Comparison of ENCODE assay signal across 8 cellular contexts in genomic region chrX:15334561-15334960, GRCh38. TPM values are rescaled to one million over a fixed set of nuclear protein-coding genes. Genes with fewer than 3 reads are reported as not detected.
A peak's percentile ranks its signal among the peaks of the same experiment; 100 is the strongest.
DNase-seq lines count a peak whose midpoint lies in the region; ATAC-seq and TF ChIP-seq lines count a peak whose summit lies in the region.

No MANE protein-coding gene starts in this region.

- TF ChIP-seq CTCF in astrocyte of the cerebellum (IDR thresholded peaks at IDR 0.05; ENCODE audit: low read depth, low read length, missing control alignments) = no peak
- no peak for TF ChIP-seq CTCF in right lobe of liver (IDR thresholded peaks at IDR 0.05)
- TF ChIP-seq CTCF in upper lobe of left lung (IDR thresholded peaks at IDR 0.05) = no peak

- no peak for TF ChIP-seq POLR2A in right lobe of liver (IDR thresholded peaks at IDR 0.05)
- no peak for TF ChIP-seq POLR2A in upper lobe of left lung (IDR thresholded peaks at IDR 0.05)

- in situ Hi-C loops in astrocyte of the cerebellum (cut with HindIII; ENCODE audit: low sequenced_read_pairs) = loop anchor here (5.0 kb wide), 1 partner anchor 38 kb away; no protein-coding TSS in a partner anchor

- peak; percentile 21 for DNase-seq in HPDE6-E6E7 (ENCODE audit: extremely low spot score)
- no peak for DNase-seq in astrocyte of the cerebellum (ENCODE audit: low read depth)
- DNase-seq in right lobe of liver = no peak
- DNase-seq in upper lobe of left lung = no peak
- DNase-seq in NCI-H446 (lab: John Stamatoyannopoulos, UW) = no peak
- DNase-seq in HuH-7.5 (ENCODE audit: low spot score) = no peak
- DNase-seq in NCI-H1105 treated with DMSO at 0.1 percent for 48 hours (lab: John Stamatoyannopoulos, UW) = no peak

- H3K36me3 ChIP-seq in BLaER1 (peaks cover 9% of the 10 kb centered on the region), right lobe of liver (no peaks in the 10 kb centered on the region), upper lobe of left lung (peaks cover 0 to 13% (median 2%) of the 10 kb centered on the region in 4 donors)

- no peak overlapping the region for H3K27ac ChIP-seq in BLaER1
- H3K27ac ChIP-seq in right lobe of liver = peak overlapping the region; percentile 71 to 88 (median 82)
- peak overlapping the region; percentile 68 to 96 (median 88) for H3K27ac ChIP-seq in upper lobe of left lung

- no peak for TF ChIP-seq EP300 in upper lobe of left lung (IDR thresholded peaks at IDR 0.05)

- intact Hi-C loops in right lobe of liver (cut with DNase I) = no loop called here

- no peaks in the 10 kb centered on the region for H3K9me3 ChIP-seq in BLaER1
- H3K9me3 ChIP-seq in right lobe of liver = no peaks in the 10 kb centered on the region
- no peaks in the 10 kb centered on the region for H3K9me3 ChIP-seq in upper lobe of left lung

- 19% methylated on average over 7 of the region's 7 CpGs for WGBS in right lobe of liver (ENCODE audit: insufficient coverage, low coverage, low lambda C conversion rate, missing lambda C conversion rate)
- 12 to 44% methylated on average over 6 to 7 of the region's 7 CpGs for WGBS in upper lobe of left lung, 2 donors

- peaks cover 29% of the 10 kb centered on the region for H4K20me1 ChIP-seq in BLaER1

- H3K4me2 ChIP-seq in BLaER1 = peak overlapping the region; percentile 59

- H3K4me1 ChIP-seq in BLaER1 = peaks cover 6% of the 10 kb centered on the region
- H3K4me1 ChIP-seq in right lobe of liver = no peaks in the 10 kb centered on the region
- peaks cover 0 to 4% (median 0%) of the 10 kb centered on the region in 4 donors for H3K4me1 ChIP-seq in upper lobe of left lung

- peak overlapping the region; percentile 79 for H3K9ac ChIP-seq in BLaER1

- peak overlapping the region; percentile 79 for H3K4me3 ChIP-seq in BLaER1
- peak overlapping the region; percentile 76 for H3K4me3 ChIP-seq in astrocyte of the cerebellum (ENCODE audit: low read depth, low read length)
- peak overlapping the region; percentile 60 to 63 (median 63) for H3K4me3 ChIP-seq in right lobe of liver
- H3K4me3 ChIP-seq in upper lobe of left lung = peak overlapping the region; percentile 19 to 69 (median 66)

- H3K27me3 ChIP-seq in BLaER1 = peaks cover 88% of the 10 kb centered on the region
- peaks cover 0 to 3% of the 10 kb centered on the region in 2 donors for H3K27me3 ChIP-seq in right lobe of liver
- H3K27me3 ChIP-seq in upper lobe of left lung = no peaks in the 10 kb centered on the region

- ATAC-seq in right lobe of liver (no peak), upper lobe of left lung (ENCODE audit: low FRiP score in 2 of 2) (peak in 1 of 2 donors; percentile 9)

RNA-seq across cellular contexts. Expression of gene PIGA, which starts 0.8 kb away (rescaled TPM):
- total RNA-seq in right lobe of liver (10 to 100 TPM in 1 of 6 experiments, 1 to 10 TPM in 5; 4.8 to 12.5 (median 7.3) TPM), upper lobe of left lung (10 to 100 TPM in 5 of 6 donors, 1 to 10 TPM in 1; 6.2 to 82.0 (median 22.2) TPM)

RNA-seq across cellular contexts. Expression of gene ASB11, which starts 19.1 kb away (rescaled TPM):
- total RNA-seq in right lobe of liver (not detected), upper lobe of left lung (under 1 TPM in 1 of 6 donors, not detected in 5; 0.14 TPM)

RNA-seq across cellular contexts. Expression of gene VEGFD, which starts 49.7 kb away (rescaled TPM):
- total RNA-seq in right lobe of liver (under 1 TPM; 0.22 to 0.49 (median 0.33) TPM), upper lobe of left lung (10 to 100 TPM in 4 of 6 donors, 1 to 10 TPM in 2; 5.3 to 42.3 (median 18.5) TPM)

Comparison
In these comparisons a context has a peak if more than half of its experiments do, and no peak if none do; other contexts are left out.
1. RNA of gene VEGFD, which starts 49.7 kb away (total RNA-seq): 5.3 to 42.3 TPM in upper lobe of left lung; 0.22 to 0.49 TPM in right lobe of liver; every median in the first group is over 4 times any median in the second.
2. Peak in every context shown above with its lines, with median percentiles within 50 percentile points of each other: H3K4me3 ChIP-seq.